Comparison of ENCODE assay signal across 21 cellular contexts in genomic region chr5:138538943-138539627, GRCh38. TPM values are rescaled to one million over a fixed set of nuclear protein-coding genes. Genes with fewer than 3 reads are reported as not detected.
DNase-seq lines count a peak whose midpoint lies in the region; ATAC-seq and TF ChIP-seq lines count a peak whose summit lies in the region.
"Had no signal": no experiment of that assay in that cellular context is flagged by ENCODE, and none has a peak within 500 bp of the region (broad histone marks: within the 10 kb centered on the region; RNA-seq: fewer than 3 reads in every experiment).

No MANE protein-coding gene starts in this region.

- H3F3A ChIP-seq in DOHH2 (ENCODE audit: control insufficient read depth, insufficient read depth) (no peaks in the 10 kb centered on the region), SU-DHL-6 (ENCODE audit: insufficient read depth) (0 out of 2 replicates have a peak, but pooled peaks cover 6% of the 10 kb centered on the region)

- H3K27ac Mint-ChIP-seq in CD14-positive monocyte, result peak overlapping the region in 6 of 7 donors; percentile 15 to 76 (median 68)
- peak overlapping the region; percentile 28 for H3K27ac Mint-ChIP-seq in memory B cell
- H3K27ac Mint-ChIP-seq: T-cell had no signal

- no peak overlapping the region for H2AFZ ChIP-seq in SU-DHL-6 (ENCODE audit: low read depth, low read length, severe bottlenecking)
- H2AFZ ChIP-seq: parathyroid adenoma had no signal

- peaks cover 18 to 45% of the 10 kb centered on the region in 2 donors for H3K36me3 Mint-ChIP-seq in CD14-positive monocyte
- H3K36me3 Mint-ChIP-seq in memory B cell, result peaks cover 6% of the 10 kb centered on the region
- H3K36me3 Mint-ChIP-seq: naive B cell had no signal

- no peak overlapping the region for H3K4me3 Mint-ChIP-seq in CD14-positive monocyte
- H3K4me3 Mint-ChIP-seq in memory B cell, result no peak overlapping the region

- H3K9ac ChIP-seq in SU-DHL-6 (ENCODE audit: low read length), result no peak overlapping the region
- H3K9ac ChIP-seq: parathyroid adenoma had no signal

- H3K79me2 ChIP-seq in DOHH2 (ENCODE audit: control insufficient read depth, low read length) (peaks cover 93% of the 10 kb centered on the region), SU-DHL-6 (ENCODE audit: insufficient read depth, low read length) (peaks cover 92% of the 10 kb centered on the region)

- no peak overlapping the region for H3K27ac ChIP-seq in DOHH2 (ENCODE audit: low read depth, low read length)
- H3K27ac ChIP-seq in SU-DHL-6 (ENCODE audit: low read depth, low read length), result no peak overlapping the region
- H3K27ac ChIP-seq: parathyroid adenoma had no signal

- ATAC-seq in memory B cell (ENCODE audit: low read depth) (no peak), HG02588 (IDR thresholded peaks at IDR 0.05; ENCODE audit: unreplicated experiment) (no peak)
- ATAC-seq: activated T-cell treated with anti-CD3 and anti-CD28 coated beads, Interleukin-2, amount 50 U/mL, for 4 hours; Right ventricle myocardium inferior; T-cell had no signal

- H3K4me2 ChIP-seq in DOHH2 (ENCODE audit: low read length), result 0 out of 2 replicates have a peak overlapping the region, but pooled peaks have one; percentile 85
- H3K4me2 ChIP-seq in SU-DHL-6 (ENCODE audit: low read depth, low read length, poor library complexity, severe bottlenecking), result peak overlapping the region; percentile 92

- no peak for TF ChIP-seq CTCF in CD14-positive monocyte (IDR thresholded peaks at IDR 0.05)
- TF ChIP-seq CTCF in DOHH2 (IDR thresholded peaks at IDR 0.05; ENCODE audit: low read depth, low read length, poor library complexity, severe bottlenecking), result no peak
- no peak for TF ChIP-seq CTCF in SU-DHL-6 (IDR thresholded peaks at IDR 0.05; ENCODE audit: insufficient read depth, low read length, poor library complexity, severe bottlenecking)

- DNase-seq in CD14-positive monocyte (ENCODE audit: low spot score) (no peak), memory B cell (ENCODE audit: low spot score in 2 of 2) (no peak), NCI-H1105 treated with DMSO at 0.1 percent for 48 hours (lab: John Stamatoyannopoulos, UW) (no peak), NCI-H1694 treated with DMSO at 0.1 percent for 48 hours (lab: John Stamatoyannopoulos, UW) (no peak), NK-92 (lab: John Stamatoyannopoulos, UW; ENCODE audit: unreplicated experiment) (no peak)
- DNase-seq: activated CD4-positive, alpha-beta T cell treated with anti-CD3 and anti-CD28 coated beads, Interleukin-2, amount 50 U/mL, for 4 hours; activated T-cell treated with anti-CD3 and anti-CD28 coated beads, Interleukin-2, amount 50 U/mL, for 4 hours; BE2C; dermis blood vessel endothelial cell; foreskin fibroblast; H7; mammary epithelial cell; MM.1S; naive B cell; NCI-H2029; T-cell had no signal

- H3K27me3 Mint-ChIP-seq in CD14-positive monocyte (ENCODE audit: low read depth in 3 of 3) (no peaks in the 10 kb centered on the region), memory B cell (no peaks in the 10 kb centered on the region)
- H3K27me3 Mint-ChIP-seq: naive B cell, T-cell had no signal

- no peaks in the 10 kb centered on the region for H3K9me2 ChIP-seq in DOHH2 (replicated peaks; ENCODE audit: control insufficient read depth, low read length)
- no peaks in the 10 kb centered on the region for H3K9me2 ChIP-seq in SU-DHL-6 (replicated peaks; ENCODE audit: insufficient read depth, low read length)

- H3K4me1 ChIP-seq in DOHH2 (ENCODE audit: control insufficient read depth, low read length), result peaks cover 28% of the 10 kb centered on the region
- H3K4me1 ChIP-seq: parathyroid adenoma had no signal

- H3K4me3 ChIP-seq in DOHH2 (ENCODE audit: low read length), result no peak overlapping the region
- no peak overlapping the region for H3K4me3 ChIP-seq in SU-DHL-6 (ENCODE audit: insufficient read depth, low read length, poor library complexity, severe bottlenecking)

- H4K20me1 ChIP-seq in DOHH2 (ENCODE audit: control insufficient read depth, insufficient read depth, low read depth, low read length) (peaks cover 29% of the 10 kb centered on the region), SU-DHL-6 (ENCODE audit: low read depth, low read length) (peaks cover 30% of the 10 kb centered on the region)

- H3K27me3 ChIP-seq in DOHH2 (ENCODE audit: control insufficient read depth, low read length) (no peaks in the 10 kb centered on the region), SU-DHL-6 (ENCODE audit: low read length) (no peaks in the 10 kb centered on the region)
- H3K27me3 ChIP-seq: BE2C had no signal

- no peaks in the 10 kb centered on the region for H3K9me3 ChIP-seq in DOHH2 (ENCODE audit: control insufficient read depth, insufficient read depth, low read length)
- H3K9me3 ChIP-seq in SU-DHL-6 (ENCODE audit: insufficient read depth, low read length), result no peaks in the 10 kb centered on the region
- H3K9me3 ChIP-seq: BE2C had no signal

- H3K36me3 ChIP-seq in DOHH2 (ENCODE audit: control insufficient read depth, low read length), result peaks cover 80% of the 10 kb centered on the region
- peaks cover 19% of the 10 kb centered on the region; the same call in 1 of the 2 replicates for H3K36me3 ChIP-seq in SU-DHL-6 (ENCODE audit: low read length)

- intact Hi-C loops in CD14-positive monocyte (cut with micrococcal nuclease), result no loop called here

- H3K9me3 Mint-ChIP-seq in CD14-positive monocyte (peaks cover 0 to 2% (median 0%) of the 10 kb centered on the region in 7 donors), memory B cell (no peaks in the 10 kb centered on the region)
- H3K9me3 Mint-ChIP-seq: activated T-cell treated with anti-CD3 and anti-CD28 coated beads, Interleukin-2, amount 50 U/mL, for 4 hours; naive B cell; T-cell had no signal

- H3K4me1 Mint-ChIP-seq in CD14-positive monocyte (peaks cover 32% of the 10 kb centered on the region), memory B cell (peaks cover 40% of the 10 kb centered on the region)

RNA-seq across cellular contexts. Expression of gene ETF1, which starts 4.0 kb away (rescaled TPM):
- polyA plus RNA-seq in CD14-positive monocyte, result 10 to 100 TPM; 61.6 to 71.4 TPM

RNA-seq across cellular contexts. Expression of gene HSPA9, which starts 36.1 kb away (rescaled TPM):
- 10 to 100 TPM; 67.8 to 82.4 TPM for polyA plus RNA-seq in CD14-positive monocyte
